ENCODE assay signal across 21 cellular contexts in the genomic region with DNA sequence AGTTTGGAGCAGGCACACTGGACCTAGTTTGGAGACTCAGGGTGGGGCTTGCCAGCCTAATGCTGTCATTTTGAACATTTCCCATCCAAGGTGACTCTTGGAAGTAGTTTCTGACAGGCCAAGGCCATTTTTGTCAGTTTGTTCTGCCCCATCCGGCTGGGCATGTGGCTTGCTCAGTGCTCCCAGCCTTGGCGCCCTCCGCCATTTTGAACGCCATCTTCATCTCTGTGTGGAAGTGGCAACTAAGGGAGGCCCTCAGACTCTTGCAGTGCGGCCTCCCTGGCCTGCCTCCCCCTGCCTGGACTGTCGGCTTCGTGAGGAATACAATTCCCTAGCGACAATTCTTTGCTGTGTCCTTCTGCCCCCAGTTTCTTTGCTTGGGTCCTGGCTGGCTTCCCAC.
A peak's percentile ranks its signal among the peaks of the same experiment; 100 is the strongest.
DNase-seq lines count a peak whose midpoint lies in the region; FAIRE-seq and TF ChIP-seq lines count a peak whose summit lies in the region.
"Had no signal": no experiment of that assay in that cellular context is flagged by ENCODE, and none has a peak within 500 bp of the region (broad histone marks: within the 10 kb centered on the region; RNA-seq: fewer than 3 reads in every experiment).

No MANE protein-coding gene starts in this region.

- no peak for FAIRE-seq in H1 (lab: Jason Lieb, UNC)
- FAIRE-seq: A549, D721Med, GM12878, GM12892, GM18507 had no signal

- TF ChIP-seq CTCF in H1 (IDR thresholded peaks at IDR 0.05; ENCODE audit: control extremely low read depth in 1 of 3, insufficient read depth in 1 of 3, low read depth in 1 of 3, low read length in 3 of 3) (no peak), breast epithelium (IDR thresholded peaks at IDR 0.05) (no peak), GM20000 (IDR thresholded peaks at IDR 0.05; ENCODE audit: extremely low read depth, missing control alignments) (no peak)

- H2BK15ac ChIP-seq in H1 (ENCODE audit: low read length), result peak overlapping the region; percentile 72
- peak overlapping the region; percentile 6 for H2BK15ac ChIP-seq in neuronal stem cell (ENCODE audit: low read length)

- H3K18ac ChIP-seq in H1 (ENCODE audit: extremely low read depth, low read length) (no peak overlapping the region; the same call in 1 of the 2 replicates), neuronal stem cell (ENCODE audit: low read length) (peak overlapping the region; percentile 68)

- no peak overlapping the region for H2BK12ac ChIP-seq in H1 (ENCODE audit: low read depth, low read length)
- no peak overlapping the region for H2BK12ac ChIP-seq in neuronal stem cell (ENCODE audit: low read length)

- no peaks in the 10 kb centered on the region for H3K79me1 ChIP-seq in H1 (ENCODE audit: low read depth, low read length)
- no peaks in the 10 kb centered on the region for H3K79me1 ChIP-seq in neuronal stem cell (ENCODE audit: low read depth, low read length)

- no peak overlapping the region for H3K27ac ChIP-seq in H1 (ENCODE audit: low read depth, low read length)
- H3K27ac ChIP-seq in neuronal stem cell (replicated peaks; ENCODE audit: low read length), result no peak overlapping the region
- no peak overlapping the region for H3K27ac ChIP-seq in breast epithelium
- H3K27ac ChIP-seq: 22Rv1; A549; BLaER1 treated with 17β-estradiol and CSF1 and Interleukin-3, amounts not matched to agents 10 nM and 100 nM; C4-2B had no signal

- 97% methylated on average over 8 of the region's 8 CpGs; no CpG with 5 or more reads in 1 of the 2 experiments for WGBS in H1 (ENCODE audit: extremely low coverage in 1 of 2, insufficient coverage in 1 of 2, insufficient read length in 1 of 2, insufficient replicate concordance in 2 of 2, low coverage in 1 of 2, low lambda C conversion rate in 2 of 2, missing lambda C conversion rate in 1 of 2), 2 experiments
- WGBS in neuronal stem cell (ENCODE audit: extremely low coverage in 2 of 2, insufficient read length in 2 of 2, insufficient replicate concordance in 1 of 2), 2 donors, result no CpG with 5 or more reads among the region's 8 CpGs

- no peak overlapping the region for H3K23ac ChIP-seq in H1 (ENCODE audit: insufficient read length)
- H3K23ac ChIP-seq in neuronal stem cell (ENCODE audit: low read depth, low read length, poor library complexity), result no peak overlapping the region

- H3K27me3 ChIP-seq in H1 (replicated peaks in 1 of 4; ENCODE audit: control insufficient read depth in 3 of 4, extremely low read depth in 1 of 4, insufficient read depth in 3 of 4, low read length in 3 of 4) (peaks cover 4 to 29% (median 16%) of the 10 kb centered on the region in 4 experiments), neuronal stem cell (ENCODE audit: control insufficient read depth in 3 of 3, insufficient read depth in 3 of 3, low read depth in 1 of 3, low read length in 3 of 3) (no peaks in the 10 kb centered on the region), breast epithelium (no peaks in the 10 kb centered on the region), MG63 (no peaks in the 10 kb centered on the region; the same call in 1 of the 2 replicates)
- H3K27me3 ChIP-seq: BLaER1 treated with 17β-estradiol and CSF1 and Interleukin-3, amounts not matched to agents 10 nM and 100 nM had no signal

- intact Hi-C loops in breast epithelium (cut with DNase I; ENCODE audit: low total_unique reads), result no loop called here

- no peak for DNase-seq in H1 (ENCODE audit: low read depth in 1 of 2, low spot score in 2 of 2)
- peak; percentile 16 for DNase-seq in islet precursor cell
- no peak for DNase-seq in neuronal stem cell (ENCODE audit: low spot score)
- no peak for DNase-seq in breast epithelium (ENCODE audit: low spot score in 2 of 2)
- DNase-seq in GM20000 (ENCODE audit: low spot score), result no peak
- DNase-seq in MG63, result no peak
- DNase-seq: AML-193; Caco-2; Calu3; CD4-positive, alpha-beta T cell; CD8-positive, alpha-beta T cell; DMS79 treated with DMSO at 0.1 percent for 48 hours; GDM1 had no signal

- no peak overlapping the region for H2AK5ac ChIP-seq in H1 (ENCODE audit: low read depth, low read length)
- peak overlapping the region; percentile 86 for H2AK5ac ChIP-seq in neuronal stem cell (ENCODE audit: low read depth, low read length)

- TF ChIP-seq POLR2A in H1 (IDR thresholded peaks at IDR 0.05; ENCODE audit: control extremely low read depth in 1 of 2, low read depth in 2 of 2, low read length in 2 of 2) (no peak), breast epithelium (IDR thresholded peaks at IDR 0.05) (no peak)

- no peaks in the 10 kb centered on the region for H3K79me2 ChIP-seq in H1 (ENCODE audit: control insufficient read depth in 1 of 2, insufficient read depth in 2 of 2, low read length in 2 of 2)

- no peak overlapping the region for H4K8ac ChIP-seq in H1 (ENCODE audit: extremely low read depth, insufficient read depth, low read length)
- no peak overlapping the region for H4K8ac ChIP-seq in neuronal stem cell (ENCODE audit: low read depth, low read length)

- no peak overlapping the region for H3K4me3 ChIP-seq in H1 (ENCODE audit: extremely low read depth in 1 of 4, insufficient read depth in 2 of 4, low read depth in 3 of 4, low read length in 4 of 4)
- no peak overlapping the region for H3K4me3 ChIP-seq in neuronal stem cell (ENCODE audit: low read length in 2 of 2)
- no peak overlapping the region for H3K4me3 ChIP-seq in breast epithelium
- no peak overlapping the region for H3K4me3 ChIP-seq in MG63
- H3K4me3 ChIP-seq: A549; BLaER1 treated with 17β-estradiol and CSF1 and Interleukin-3, amounts not matched to agents 10 nM and 100 nM; GM12878 had no signal

- no peak for TF ChIP-seq EP300 in H1 (IDR thresholded peaks at IDR 0.05; ENCODE audit: borderline replicate concordance in 1 of 2, low read depth in 2 of 2, low read length in 2 of 2)

- no peak overlapping the region for H2AFZ ChIP-seq in H1 (ENCODE audit: low read length)
- H2AFZ ChIP-seq in neuronal stem cell (ENCODE audit: low read length), result no peak overlapping the region

- H3K4me2 ChIP-seq in H1 (ENCODE audit: insufficient read depth in 1 of 2, low read depth in 2 of 2, low read length in 2 of 2), result no peak overlapping the region
- no peak overlapping the region for H3K4me2 ChIP-seq in neuronal stem cell (ENCODE audit: insufficient read depth, low read length, poor library complexity, severe bottlenecking)
- H3K4me2 ChIP-seq: A549; BLaER1 treated with 17β-estradiol and CSF1 and Interleukin-3, amounts not matched to agents 10 nM and 100 nM had no signal

- H3K9me3 ChIP-seq in H1 (ENCODE audit: insufficient read depth in 2 of 2, low read depth in 1 of 2, low read length in 1 of 2), result no peaks in the 10 kb centered on the region
- H3K9me3 ChIP-seq in neuronal stem cell (replicated peaks in 1 of 2; ENCODE audit: control insufficient read depth in 2 of 2, insufficient read depth in 1 of 2, low read depth in 1 of 2, low read length in 2 of 2), result peaks cover 0 to 4% of the 10 kb centered on the region in 2 donors
- no peaks in the 10 kb centered on the region for H3K9me3 ChIP-seq in breast epithelium
- no peaks in the 10 kb centered on the region for H3K9me3 ChIP-seq in MG63
- H3K9me3 ChIP-seq: A549 had no signal

- no peak overlapping the region for H3K56ac ChIP-seq in H1 (replicated peaks; ENCODE audit: insufficient read length, low read depth, low read length)

- H3K4me1 ChIP-seq in H1 (replicated peaks in 1 of 4; ENCODE audit: control insufficient read depth in 3 of 4, insufficient read depth in 4 of 4, low read length in 3 of 4) (peaks cover 8 to 23% (median 18%) of the 10 kb centered on the region in 4 experiments), neuronal stem cell (ENCODE audit: control insufficient read depth in 2 of 2, insufficient read depth in 1 of 2, low read depth in 1 of 2, low read length in 2 of 2) (peaks cover 3 to 16% of the 10 kb centered on the region in 2 donors), breast epithelium (no peaks in the 10 kb centered on the region)
- H3K4me1 ChIP-seq: A549 had no signal

- H4K91ac ChIP-seq in H1 (replicated peaks; ENCODE audit: insufficient read length, low read length) (no peak overlapping the region), neuronal stem cell (ENCODE audit: low read depth, low read length, poor library complexity) (no peak overlapping the region)

- no peak overlapping the region for H2BK20ac ChIP-seq in H1 (ENCODE audit: low read length)

- POLR2A ChIA-PET in H1 (lab: Charles Lee; ENCODE audit: partially characterized antibody), result no interaction called here

- H4K5ac ChIP-seq in H1 (ENCODE audit: insufficient read length, low read depth, low read length), result no peak overlapping the region

- H3K23me2 ChIP-seq in H1 (ENCODE audit: low read depth, low read length), result peaks cover 14% of the 10 kb centered on the region; the same call in 1 of the 2 replicates

- H3K36me3 ChIP-seq in H1 (ENCODE audit: control insufficient read depth in 2 of 4, insufficient read depth in 4 of 4, low read length in 3 of 4), result no peaks in the 10 kb centered on the region
- H3K36me3 ChIP-seq in neuronal stem cell (replicated peaks in 1 of 2; ENCODE audit: control insufficient read depth in 2 of 2, insufficient read depth in 2 of 2, low read length in 2 of 2), result no peaks in the 10 kb centered on the region
- no peaks in the 10 kb centered on the region for H3K36me3 ChIP-seq in breast epithelium
- H3K36me3 ChIP-seq in MG63, result no peaks in the 10 kb centered on the region
- H3K36me3 ChIP-seq: BLaER1 treated with 17β-estradiol and CSF1 and Interleukin-3, amounts not matched to agents 10 nM and 100 nM had no signal

- no peak for TF ChIP-seq RAD21 in H1 (IDR thresholded peaks at IDR 0.05 in 1 of 2, conservative IDR thresholded peaks at IDR 0.05 in 1 of 2; ENCODE audit: low read depth in 2 of 2, low read length in 2 of 2)

- H3K9ac ChIP-seq in H1 (replicated peaks in 1 of 4; ENCODE audit: extremely low read depth in 1 of 4, low read depth in 3 of 4, low read length in 3 of 4) (no peak overlapping the region), neuronal stem cell (ENCODE audit: low read depth, low read length, poor library complexity) (no peak overlapping the region)
- H3K9ac ChIP-seq: BLaER1 treated with 17β-estradiol and CSF1 and Interleukin-3, amounts not matched to agents 10 nM and 100 nM had no signal

- H2BK5ac ChIP-seq in H1 (ENCODE audit: low read depth, low read length), result no peak overlapping the region
- H2BK5ac ChIP-seq in neuronal stem cell (ENCODE audit: low read length), result no peak overlapping the region

- no peak overlapping the region for H2BK120ac ChIP-seq in H1 (replicated peaks; ENCODE audit: low read depth, low read length)
- no peak overlapping the region for H2BK120ac ChIP-seq in neuronal stem cell (ENCODE audit: low read depth, low read length)

- H3K14ac ChIP-seq in H1 (ENCODE audit: insufficient read length), result no peak overlapping the region
- H3K14ac ChIP-seq in neuronal stem cell (ENCODE audit: low read length), result no peak overlapping the region

- H3K4ac ChIP-seq in H1 (replicated peaks; ENCODE audit: insufficient read length, low read depth, low read length) (no peak overlapping the region), neuronal stem cell (ENCODE audit: low read length) (no peak overlapping the region)

- CTCF ChIA-PET in H1 (lab: Charles Lee; ENCODE audit: partially characterized antibody), result no interaction called here

- no peaks in the 10 kb centered on the region for H4K20me1 ChIP-seq in H1 (replicated peaks in 1 of 2; ENCODE audit: control insufficient read depth in 1 of 2, insufficient read depth in 2 of 2, low read length in 2 of 2)
- H4K20me1 ChIP-seq: BLaER1 treated with 17β-estradiol and CSF1 and Interleukin-3, amounts not matched to agents 10 nM and 100 nM had no signal

TF ChIP-seq in H1, 55 proteins besides CTCF, POLR2A, EP300 and RAD21 (continues in another document):
- no peak for TF ChIP-seq FOSL1 (IDR thresholded peaks at IDR 0.05; ENCODE audit: insufficient read depth, low read depth, low read length)
